Comparison of ENCODE assay signal across 33 cellular contexts in the genomic region with DNA sequence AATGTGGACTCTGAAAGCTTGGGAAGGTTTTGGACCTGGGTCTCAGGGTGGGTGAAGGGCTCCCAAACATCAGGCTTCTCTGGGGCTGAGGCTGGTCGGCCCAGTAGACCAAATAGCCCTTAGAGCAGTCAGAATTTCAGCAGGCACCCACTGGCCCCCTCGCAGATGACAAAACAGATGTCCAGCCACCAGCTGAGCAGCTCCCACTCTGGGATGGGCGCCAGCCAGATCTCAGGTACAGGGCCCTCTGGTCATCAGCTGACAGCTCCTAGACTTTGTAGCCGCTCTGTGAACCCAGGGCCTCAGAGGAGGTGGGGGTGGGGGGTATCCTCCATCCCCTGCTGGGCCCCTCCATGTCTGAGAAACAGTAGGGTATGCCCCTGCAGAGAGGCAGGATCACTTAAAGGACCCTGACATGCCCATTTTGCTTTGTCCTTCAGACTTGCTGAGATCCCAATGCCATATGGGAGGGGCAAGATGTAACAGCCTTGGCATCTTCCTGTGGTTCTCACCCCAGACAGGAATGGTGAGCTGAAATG. TPM values are rescaled to one million over a fixed set of nuclear protein-coding genes. Genes with fewer than 3 reads are reported as not detected.
"Had no signal": no experiment of that assay in that cellular context is flagged by ENCODE, and none has a peak within 500 bp of the region (broad histone marks: within the 10 kb centered on the region; RNA-seq: fewer than 3 reads in every experiment).

No MANE protein-coding gene starts in this region.

- H3K4me1 ChIP-seq: breast epithelium had no signal

- ATAC-seq: activated CD8-positive, alpha-beta T cell treated with anti-CD3 and anti-CD28 coated beads for 36 hours; activated T-cell treated with anti-CD3 and anti-CD28 coated beads, Interleukin-2, amount 50 U/mL, for 72 hours; activated T-helper 17 cell treated with anti-CD3 and anti-CD28 coated beads, Interleukin-2, amount 50 U/mL, for 72 hours; body of pancreas had no signal

- FAIRE-seq: astrocyte had no signal

- H3K36me3 ChIP-seq: breast epithelium, MG63, Peyer's patch, SJSA1, WERI-Rb-1 had no signal

- H3K27me3 ChIP-seq: body of pancreas, breast epithelium, MG63, Peyer's patch, SJSA1 had no signal

- H3K4me1 Mint-ChIP-seq: activated CD4-positive, alpha-beta T cell treated with anti-CD3 and anti-CD28 coated beads, Interleukin-2, amount 10 ng/mL, durations not matched to agents 24 days and 14 days; activated T-helper 17 cell treated with anti-CD3 and anti-CD28 coated beads, Interleukin-2, amount 50 U/mL, for 72 hours had no signal

- H3K27ac ChIP-seq: body of pancreas, breast epithelium, Peyer's patch, SJSA1, WERI-Rb-1 had no signal

- H3K27ac Mint-ChIP-seq: activated CD4-positive, alpha-beta T cell treated with anti-CD3 and anti-CD28 coated beads, Interleukin-2, amount 10 ng/mL, durations not matched to agents 24 days and 14 days; activated CD8-positive, alpha-beta T cell treated with anti-CD3 and anti-CD28 coated beads for 36 hours; activated naive CD8-positive, alpha-beta T cell treated with anti-CD3 and anti-CD28 coated beads for 36 hours; activated T-cell treated with anti-CD3 and anti-CD28 coated beads, Interleukin-2, amount 50 U/mL, for 72 hours; activated T-helper 17 cell treated with anti-CD3 and anti-CD28 coated beads, Interleukin-2, amount 50 U/mL, for 72 hours had no signal

- H3K4me3 ChIP-seq: body of pancreas, breast epithelium, MG63, Peyer's patch, SJSA1 had no signal

- DNase-seq: activated CD4-positive, alpha-beta T cell treated with anti-CD3 and anti-CD28 coated beads for 1 hour; activated CD4-positive, alpha-beta T cell treated with anti-CD3 and anti-CD28 coated beads, Interleukin-2, amount 10 ng/mL, durations not matched to agents 24 days and 14 days; activated CD4-positive, alpha-beta T cell treated with anti-CD3 and anti-CD28 coated beads, Interleukin-2, amount 50 U/mL, for 4 hours; activated CD4-positive, CD25-positive, alpha-beta regulatory T cell; activated CD8-positive, alpha-beta T cell treated with anti-CD3 and anti-CD28 coated beads for 36 hours; activated effector memory CD4-positive, alpha-beta T cell treated with anti-CD3 and anti-CD28 coated beads, Interleukin-2, amount 50 U/mL, for 16 hours; activated naive CD4-positive, alpha-beta T cell; activated naive CD4-positive, alpha-beta T cell treated with anti-CD3 and anti-CD28 coated beads, Interleukin-2, amount 50 U/mL, for 16 hours; activated naive CD8-positive, alpha-beta T cell treated with anti-CD3 and anti-CD28 coated beads for 36 hours; activated T-cell treated with anti-CD3 and anti-CD28 coated beads, Interleukin-2, amount 50 U/mL, for 1 hour; activated T-cell treated with anti-CD3 and anti-CD28 coated beads, Interleukin-2, amount 50 U/mL, for 72 hours; amygdala; body of pancreas; Kasumi-1; KG1; NCI-H1048; NCI-H146; NCI-H187; NCI-H2029 treated with DMSO at 0.1 percent for 48 hours; NCI-H2107; NCI-H2171; NCI-H510A treated with DMSO at 0.1 percent for 48 hours; Peyer's patch; RPMI8226; SHP77 treated with DMSO at 0.1 percent for 48 hours; T1000; WERI-Rb-1 had no signal

- H3K9me3 Mint-ChIP-seq: activated CD4-positive, alpha-beta T cell treated with anti-CD3 and anti-CD28 coated beads, Interleukin-2, amount 10 ng/mL, durations not matched to agents 24 days and 14 days; activated CD8-positive, alpha-beta T cell treated with anti-CD3 and anti-CD28 coated beads for 36 hours; activated naive CD8-positive, alpha-beta T cell treated with anti-CD3 and anti-CD28 coated beads for 36 hours; activated T-cell treated with anti-CD3 and anti-CD28 coated beads, Interleukin-2, amount 50 U/mL, for 72 hours; activated T-helper 17 cell treated with anti-CD3 and anti-CD28 coated beads, Interleukin-2, amount 50 U/mL, for 72 hours had no signal

- H3K9me3 ChIP-seq: body of pancreas, breast epithelium, MG63, Peyer's patch, SJSA1 had no signal

- H3K4me3 Mint-ChIP-seq: activated CD4-positive, alpha-beta T cell treated with anti-CD3 and anti-CD28 coated beads, Interleukin-2, amount 10 ng/mL, durations not matched to agents 24 days and 14 days; activated CD8-positive, alpha-beta T cell treated with anti-CD3 and anti-CD28 coated beads for 36 hours; activated naive CD8-positive, alpha-beta T cell treated with anti-CD3 and anti-CD28 coated beads for 36 hours; activated T-cell treated with anti-CD3 and anti-CD28 coated beads, Interleukin-2, amount 50 U/mL, for 72 hours; activated T-helper 17 cell treated with anti-CD3 and anti-CD28 coated beads, Interleukin-2, amount 50 U/mL, for 72 hours had no signal

- H3K36me3 Mint-ChIP-seq: activated naive CD8-positive, alpha-beta T cell treated with anti-CD3 and anti-CD28 coated beads for 36 hours had no signal

RNA-seq across cellular contexts. Expression of a gene that starts 26.5 kb away (rescaled TPM):
- total RNA-seq: activated CD4-positive, alpha-beta T cell treated with anti-CD3 and anti-CD28 coated beads, Interleukin-2, amount 10 ng/mL, durations not matched to agents 24 days and 14 days; activated CD8-positive, alpha-beta memory T cell treated with anti-CD3 and anti-CD28 coated beads for 36 hours had no signal
